ENCODE assay signal across 22 cellular contexts in genomic region chr10:44955408-44956070, GRCh38. TPM values are rescaled to one million over a fixed set of nuclear protein-coding genes. Genes with fewer than 3 reads are reported as not detected.
DNase-seq lines count a peak whose midpoint lies in the region; ATAC-seq and TF ChIP-seq lines count a peak whose summit lies in the region.
"Had no signal": no experiment of that assay in that cellular context is flagged by ENCODE, and none has a peak within 500 bp of the region (broad histone marks: within the 10 kb centered on the region; RNA-seq: fewer than 3 reads in every experiment).

No MANE protein-coding gene starts in this region.

- no peaks in the 10 kb centered on the region for H3K27me3 Mint-ChIP-seq in dendritic cell treated with granulocyte-macrophage colony-stimulating factor and Interleukin-4, amounts not matched to agents 40 ng/mL and 50 ng/mL, for 4 days
- H3K27me3 Mint-ChIP-seq: activated CD4-positive, alpha-beta T cell treated with anti-CD3 and anti-CD28 coated beads for 36 hours; activated naive CD4-positive, alpha-beta T cell treated with anti-CD3 and anti-CD28 coated beads, Interleukin-2, amount 50 U/mL, for 24 hours had no signal

- no peak overlapping the region for H3K4me3 ChIP-seq in testis
- H3K4me3 ChIP-seq: K562, thyroid gland had no signal

- H3K4me1 ChIP-seq in testis, result peaks cover 18% of the 10 kb centered on the region

- peak overlapping the region; percentile 47 to 83 for H3K27ac ChIP-seq in testis
- H3K27ac ChIP-seq: 22Rv1, C4-2B, thyroid gland had no signal

- TF ChIP-seq CTCF in testis (IDR thresholded peaks at IDR 0.05), result no peak

- H3K27me3 ChIP-seq in testis, result no peaks in the 10 kb centered on the region
- H3K27me3 ChIP-seq: thyroid gland had no signal

- H3K9me3 Mint-ChIP-seq in dendritic cell treated with granulocyte-macrophage colony-stimulating factor and Interleukin-4, amounts not matched to agents 40 ng/mL and 50 ng/mL, for 4 days, result no peaks in the 10 kb centered on the region
- H3K9me3 Mint-ChIP-seq: activated naive CD4-positive, alpha-beta T cell treated with anti-CD3 and anti-CD28 coated beads, Interleukin-2, amount 50 U/mL, for 24 hours had no signal

- no peak for ATAC-seq in GM18505 (IDR thresholded peaks at IDR 0.05; ENCODE audit: unreplicated experiment)
- ATAC-seq: activated CD4-positive, alpha-beta T cell treated with anti-CD3 and anti-CD28 coated beads for 36 hours; HCT116; K562; SK-N-SH treated with all-trans-retinoic acid at 6 μM for 48 hours had no signal

- TF ChIP-seq POLR2A in testis (IDR thresholded peaks at IDR 0.05) (no peak), GM18505 (IDR thresholded peaks at IDR 0.05; ENCODE audit: borderline replicate concordance, extremely low read depth, insufficient read depth, insufficient read length) (no peak)

- DNase-seq in NCI-H2171 treated with DMSO at 0.1 percent for 48 hours (lab: John Stamatoyannopoulos, UW) (peak; percentile 22), NCI-H2171 (lab: John Stamatoyannopoulos, UW) (no peak), mucosa of gallbladder (ENCODE audit: low spot score) (peak; percentile 8), testis (peak; percentile 65)
- no peak for DNase-seq in activated CD4-positive, alpha-beta T cell treated with anti-CD3 and anti-CD28 coated beads, Interleukin-2, amount 50 U/mL, for 1 hour
- DNase-seq in stimulated activated CD4-positive, alpha-beta T cell treated with anti-CD3 and anti-CD28 coated beads, Interleukin-4, amount 100 ng/mL, for 4 hours, result no peak
- DNase-seq: activated CD4-positive, alpha-beta T cell treated with anti-CD3 and anti-CD28 coated beads for 36 hours; effector CD8-positive, alpha-beta T cell; NCI-H1092; NCI-H748 treated with DMSO at 0.1 percent for 48 hours; OCI-M1; stimulated activated CD4-positive, alpha-beta T cell treated with anti-CD3 and anti-CD28 coated beads, Interleukin-4, amount 100 ng/mL, for 24 hours; thyroid gland had no signal

- peak overlapping the region; percentile 17 for H3K27ac Mint-ChIP-seq in dendritic cell treated with granulocyte-macrophage colony-stimulating factor and Interleukin-4, amounts not matched to agents 40 ng/mL and 50 ng/mL, for 4 days
- H3K27ac Mint-ChIP-seq: activated CD4-positive, alpha-beta T cell treated with anti-CD3 and anti-CD28 coated beads for 36 hours had no signal

- WGBS in testis, 2 donors, result 70 to 76% methylated on average over 8 of the region's 8 CpGs

- no peaks in the 10 kb centered on the region for H3K9me3 ChIP-seq in testis
- H3K9me3 ChIP-seq: thyroid gland had no signal

- H3K36me3 ChIP-seq in testis (ENCODE audit: low read depth, missing control alignments), result no peaks in the 10 kb centered on the region
- H3K36me3 ChIP-seq: thyroid gland had no signal

- H3K4me3 Mint-ChIP-seq in dendritic cell treated with granulocyte-macrophage colony-stimulating factor and Interleukin-4, amounts not matched to agents 40 ng/mL and 50 ng/mL, for 4 days, result no peak overlapping the region
- H3K4me3 Mint-ChIP-seq: activated CD4-positive, alpha-beta T cell treated with anti-CD3 and anti-CD28 coated beads for 36 hours; activated naive CD4-positive, alpha-beta T cell treated with anti-CD3 and anti-CD28 coated beads, Interleukin-2, amount 50 U/mL, for 24 hours had no signal

- peaks cover 67% of the 10 kb centered on the region for H3K4me1 Mint-ChIP-seq in dendritic cell treated with granulocyte-macrophage colony-stimulating factor and Interleukin-4, amounts not matched to agents 40 ng/mL and 50 ng/mL, for 4 days (ENCODE audit: low read depth)

- intact Hi-C loops in dendritic cell treated with granulocyte-macrophage colony-stimulating factor and Interleukin-4, amounts not matched to agents 40 ng/mL and 50 ng/mL, for 4 days (cut with micrococcal nuclease), result no loop called here
- intact Hi-C loops in testis (cut with DNase I; ENCODE audit: low total_unique reads), result no loop called here

- H3K36me3 Mint-ChIP-seq in dendritic cell treated with granulocyte-macrophage colony-stimulating factor and Interleukin-4, amounts not matched to agents 40 ng/mL and 50 ng/mL, for 4 days (ENCODE audit: low read depth), result peaks cover 85% of the 10 kb centered on the region

RNA-seq across cellular contexts. Expression of gene RASSF4, which starts 4.1 kb away (rescaled TPM):
- 41.9 TPM for total RNA-seq in mucosa of gallbladder
- 10 to 100 TPM; 53.1 to 68.1 TPM for total RNA-seq in testis
- 28.2 TPM for polyA plus RNA-seq in testis (ENCODE audit: insufficient read depth, low read depth, low replicate concordance)

RNA-seq across cellular contexts. Expression of gene DEPP1, which starts 23.1 kb away (rescaled TPM):
- total RNA-seq in mucosa of gallbladder (45.8 TPM), testis (10 to 100 TPM; 33.1 to 84.9 TPM)
- 29.1 TPM for polyA plus RNA-seq in testis (ENCODE audit: insufficient read depth, low read depth, low replicate concordance)

RNA-seq across cellular contexts. Expression of gene TMEM72, which starts 44.4 kb away (rescaled TPM):
- total RNA-seq in mucosa of gallbladder (not detected), testis (1 to 10 TPM; 1.5 to 8.7 TPM)
- polyA plus RNA-seq in testis (ENCODE audit: insufficient read depth, low read depth, low replicate concordance), result 3.0 TPM
- total RNA-seq: activated CD4-positive, alpha-beta T cell treated with anti-CD3 and anti-CD28 coated beads for 36 hours; K562; osteocyte; thyroid gland had no signal
- polyA plus RNA-seq: K562 had no signal

RNA-seq across cellular contexts. Expression of gene ZNF22, which starts 45.2 kb away (rescaled TPM):
- total RNA-seq in mucosa of gallbladder, result 16.5 TPM
- total RNA-seq in testis, result 10 to 100 TPM; 12.6 TPM
- 12.6 TPM for polyA plus RNA-seq in testis (ENCODE audit: insufficient read depth, low read depth, low replicate concordance)

Comparison
In these comparisons a context has a peak if more than half of its experiments do, and no peak if none do; other contexts are left out.
1. DNase-seq: peak in NCI-H2171 treated with DMSO at 0.1 percent for 48 hours (single experiment), mucosa of gallbladder (single experiment) and testis (single experiment); none in NCI-H2171 (single experiment), activated CD4-positive, alpha-beta T cell treated with anti-CD3 and anti-CD28 coated beads, Interleukin-2, amount 50 U/mL, for 1 hour (single experiment) and stimulated activated CD4-positive, alpha-beta T cell treated with anti-CD3 and anti-CD28 coated beads, Interleukin-4, amount 100 ng/mL, for 4 hours (0 of 2).